Comparison of ENCODE assay signal across 24 cellular contexts in genomic region chr10:123717336-123717735, GRCh38. TPM values are rescaled to one million over a fixed set of nuclear protein-coding genes. Genes with fewer than 3 reads are reported as not detected.
"Had no signal": no experiment of that assay in that cellular context is flagged by ENCODE, and none has a peak within 500 bp of the region (broad histone marks: within the 10 kb centered on the region; RNA-seq: fewer than 3 reads in every experiment).

No MANE protein-coding gene starts in this region.

- H3K27ac ChIP-seq: colonic mucosa, dorsolateral prefrontal cortex, epithelial cell of prostate, esophagus muscularis mucosa, esophagus squamous epithelium, foreskin keratinocyte, gastrocnemius medialis, gastroesophageal sphincter, heart left ventricle, heart right ventricle had no signal

- H3K36me3 ChIP-seq: colonic mucosa, esophagus muscularis mucosa, esophagus squamous epithelium, gastrocnemius medialis, heart left ventricle, heart right ventricle had no signal

- DNase-seq: colonic mucosa; cortex of kidney; dermis blood vessel endothelial cell; dorsolateral prefrontal cortex; effector CD4-positive, alpha-beta T cell; effector CD8-positive, alpha-beta T cell; effector memory CD4-positive, alpha-beta T cell; effector memory CD8-positive, alpha-beta T cell; endodermal cell; erythroblast; esophagus squamous epithelium; foreskin fibroblast; foreskin keratinocyte; foreskin melanocyte; gastrocnemius medialis; glutamatergic neuron; heart left ventricle; heart right ventricle had no signal

- H3K4me1 ChIP-seq: colonic mucosa, esophagus muscularis mucosa, esophagus squamous epithelium, foreskin keratinocyte, gastrocnemius medialis, gastroesophageal sphincter, heart left ventricle, heart right ventricle had no signal

- H3K4me3 ChIP-seq: colonic mucosa, dorsolateral prefrontal cortex, esophagus muscularis mucosa, esophagus squamous epithelium, gastrocnemius medialis, gastroesophageal sphincter, heart left ventricle, heart right ventricle had no signal

- H3K9me3 ChIP-seq: colonic mucosa, esophagus squamous epithelium, gastrocnemius medialis had no signal

- H3K27me3 ChIP-seq: colonic mucosa, esophagus muscularis mucosa, esophagus squamous epithelium, foreskin keratinocyte, gastrocnemius medialis, gastroesophageal sphincter, heart left ventricle had no signal

RNA-seq across cellular contexts. Expression of gene GPR26, which starts 51.2 kb away (rescaled TPM):
- polyA plus RNA-seq: endothelial cell of umbilical vein, esophagus, fibroblast of lung, foreskin keratinocyte, heart left ventricle, heart right ventricle had no signal
